Comparison of ENCODE assay signal across 7 cellular contexts in the genomic region with DNA sequence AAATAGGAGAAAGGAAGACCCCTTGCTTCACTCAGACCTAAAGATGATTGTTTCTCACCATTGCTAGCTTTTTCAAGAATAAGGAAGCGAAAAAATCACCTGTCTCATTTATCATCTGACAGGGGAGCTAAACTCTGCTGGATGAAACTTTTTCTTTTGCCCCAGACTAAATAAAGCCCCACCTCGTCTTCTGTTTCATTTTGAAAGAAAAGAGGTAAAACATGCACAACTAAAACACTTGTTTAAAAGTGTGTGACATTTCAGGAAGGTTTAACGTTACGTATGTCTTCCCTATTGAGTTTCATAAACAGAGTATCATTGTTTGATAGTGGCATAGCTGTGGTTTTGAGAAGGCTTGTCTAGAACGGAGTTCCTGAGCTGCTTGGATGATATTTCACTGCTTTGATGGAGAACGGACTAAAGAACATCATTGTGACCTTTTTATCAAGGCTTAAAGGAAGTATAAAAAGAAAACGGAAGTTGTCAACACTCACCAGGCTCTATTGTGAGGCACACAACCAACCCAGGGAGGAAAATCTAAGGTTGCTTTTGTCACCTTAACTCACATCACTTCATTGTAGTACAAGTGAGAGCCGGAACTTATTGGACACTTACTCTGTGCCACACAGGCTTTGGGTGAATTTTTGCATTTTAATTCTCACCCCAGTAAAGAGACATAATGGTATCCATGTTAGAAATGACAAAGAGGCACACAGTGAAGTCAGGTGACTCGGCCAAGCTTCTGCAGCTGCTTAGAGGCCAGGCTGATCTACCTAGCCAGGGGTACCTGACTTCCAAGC. TPM values are rescaled to one million over a fixed set of nuclear protein-coding genes. Genes with fewer than 3 reads are reported as not detected.
A peak's percentile ranks its signal among the peaks of the same experiment; 100 is the strongest.
DNase-seq lines count a peak whose midpoint lies in the region; ATAC-seq and TF ChIP-seq lines count a peak whose summit lies in the region.

No MANE protein-coding gene starts in this region.

- H3K27me3 Mint-ChIP-seq in T-helper 2 cell treated with Interferon-gamma antibody and Interleukin-4, amounts not matched to agents 5 μg/mL and 100 μg/mL, for 36 hours (ENCODE audit: low read depth) = no peaks in the 10 kb centered on the region

- H3K36me3 Mint-ChIP-seq in T-helper 2 cell treated with Interferon-gamma antibody and Interleukin-4, amounts not matched to agents 5 μg/mL and 100 μg/mL, for 36 hours (ENCODE audit: low read depth) = peaks cover 2% of the 10 kb centered on the region

- no peak for TF ChIP-seq RAD21 in neural cell (conservative IDR thresholded peaks at IDR 0.05)

- intact Hi-C loops in posterior cingulate gyrus (cut with DNase I) = no loop called here

- H3K9ac ChIP-seq in neural cell (ENCODE audit: low read length) = no peak overlapping the region

- no peaks in the 10 kb centered on the region for H3K79me2 ChIP-seq in neural cell (replicated peaks; ENCODE audit: insufficient read depth, low read length)

- H3K27me3 ChIP-seq in neural cell (ENCODE audit: insufficient read depth, low read depth, low read length) = no peaks in the 10 kb centered on the region

- H3K4me3 Mint-ChIP-seq in T-helper 2 cell treated with Interferon-gamma antibody and Interleukin-4, amounts not matched to agents 5 μg/mL and 100 μg/mL, for 36 hours = peak overlapping the region; percentile 69

- no peak for TF ChIP-seq EP300 in neural cell (conservative IDR thresholded peaks at IDR 0.05; ENCODE audit: poor library complexity, severe bottlenecking)

- H3K36me3 ChIP-seq in neural cell (ENCODE audit: insufficient read depth, low read length) = no peaks in the 10 kb centered on the region

- no peaks in the 10 kb centered on the region for H3K9me2 ChIP-seq in neural cell (ENCODE audit: insufficient read depth, low read length)

- no peak overlapping the region for H3K4me3 ChIP-seq in neural cell (ENCODE audit: low read length)

- peaks cover 5% of the 10 kb centered on the region for H3F3A ChIP-seq in neural cell (ENCODE audit: insufficient read depth, low read length, poor library complexity, severe bottlenecking)

- H2AFZ ChIP-seq in neural cell (ENCODE audit: low read depth, low read length) = no peak overlapping the region

- H3K27ac ChIP-seq in neural cell (ENCODE audit: low read length) = peak overlapping the region; percentile 78

- H3K4me2 ChIP-seq in neural cell (ENCODE audit: low read length) = no peak overlapping the region

- H4K20me1 ChIP-seq in neural cell (ENCODE audit: insufficient read depth) = no peaks in the 10 kb centered on the region

- H3K4me1 Mint-ChIP-seq in T-helper 2 cell treated with Interferon-gamma antibody and Interleukin-4, amounts not matched to agents 5 μg/mL and 100 μg/mL, for 36 hours (ENCODE audit: low read depth) = peaks cover 17% of the 10 kb centered on the region

- no peak for TF ChIP-seq CTCF in neural cell (IDR thresholded peaks at IDR 0.05; ENCODE audit: poor library complexity, severe bottlenecking)

- H3K27ac Mint-ChIP-seq in T-helper 2 cell treated with Interferon-gamma antibody and Interleukin-4, amounts not matched to agents 5 μg/mL and 100 μg/mL, for 36 hours = peak overlapping the region; percentile 86

- H3K9me3 ChIP-seq in neural cell (ENCODE audit: low read length) = no peaks in the 10 kb centered on the region

- ATAC-seq in GM18909 (IDR thresholded peaks at IDR 0.05; ENCODE audit: poor library complexity, unreplicated experiment) (peak; percentile 59), HG02571 (IDR thresholded peaks at IDR 0.05; ENCODE audit: unreplicated experiment) (peak; percentile 53), HG03039 (IDR thresholded peaks at IDR 0.05; ENCODE audit: unreplicated experiment) (no peak)

- H3K9me3 Mint-ChIP-seq in T-helper 2 cell treated with Interferon-gamma antibody and Interleukin-4, amounts not matched to agents 5 μg/mL and 100 μg/mL, for 36 hours = no peaks in the 10 kb centered on the region

- DNase-seq in T-helper 2 cell treated with Interferon-gamma antibody and Interleukin-4, amounts not matched to agents 5 μg/mL and 100 μg/mL, for 36 hours (ENCODE audit: low spot score) = no peak
- DNase-seq in OCI-M2 (lab: John Stamatoyannopoulos, UW; ENCODE audit: unreplicated experiment) = no peak
- no peak for DNase-seq in posterior cingulate gyrus

TF ChIP-seq in neural cell, 6 proteins besides CTCF, POLR2A, EP300 and RAD21:
- TF ChIP-seq, protein P1, sequence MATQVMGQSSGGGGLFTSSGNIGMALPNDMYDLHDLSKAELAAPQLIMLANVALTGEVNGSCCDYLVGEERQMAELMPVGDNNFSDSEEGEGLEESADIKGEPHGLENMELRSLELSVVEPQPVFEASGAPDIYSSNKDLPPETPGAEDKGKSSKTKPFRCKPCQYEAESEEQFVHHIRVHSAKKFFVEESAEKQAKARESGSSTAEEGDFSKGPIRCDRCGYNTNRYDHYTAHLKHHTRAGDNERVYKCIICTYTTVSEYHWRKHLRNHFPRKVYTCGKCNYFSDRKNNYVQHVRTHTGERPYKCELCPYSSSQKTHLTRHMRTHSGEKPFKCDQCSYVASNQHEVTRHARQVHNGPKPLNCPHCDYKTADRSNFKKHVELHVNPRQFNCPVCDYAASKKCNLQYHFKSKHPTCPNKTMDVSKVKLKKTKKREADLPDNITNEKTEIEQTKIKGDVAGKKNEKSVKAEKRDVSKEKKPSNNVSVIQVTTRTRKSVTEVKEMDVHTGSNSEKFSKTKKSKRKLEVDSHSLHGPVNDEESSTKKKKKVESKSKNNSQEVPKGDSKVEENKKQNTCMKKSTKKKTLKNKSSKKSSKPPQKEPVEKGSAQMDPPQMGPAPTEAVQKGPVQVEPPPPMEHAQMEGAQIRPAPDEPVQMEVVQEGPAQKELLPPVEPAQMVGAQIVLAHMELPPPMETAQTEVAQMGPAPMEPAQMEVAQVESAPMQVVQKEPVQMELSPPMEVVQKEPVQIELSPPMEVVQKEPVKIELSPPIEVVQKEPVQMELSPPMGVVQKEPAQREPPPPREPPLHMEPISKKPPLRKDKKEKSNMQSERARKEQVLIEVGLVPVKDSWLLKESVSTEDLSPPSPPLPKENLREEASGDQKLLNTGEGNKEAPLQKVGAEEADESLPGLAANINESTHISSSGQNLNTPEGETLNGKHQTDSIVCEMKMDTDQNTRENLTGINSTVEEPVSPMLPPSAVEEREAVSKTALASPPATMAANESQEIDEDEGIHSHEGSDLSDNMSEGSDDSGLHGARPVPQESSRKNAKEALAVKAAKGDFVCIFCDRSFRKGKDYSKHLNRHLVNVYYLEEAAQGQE (IDR thresholded peaks at IDR 0.05; ENCODE audit: borderline replicate concordance) = no peak
- TF ChIP-seq TAF1 (IDR thresholded peaks at IDR 0.05; ENCODE audit: low read depth) = no peak
TF ChIP-seq in neural cell: peak in this region for 0.

RNA-seq across cellular contexts. Expression of a gene that starts 29.5 kb away (rescaled TPM):
- polyA plus RNA-seq in neural cell = 4.6 and 6.0 TPM in 2 replicates
- polyA minus RNA-seq in neural cell = 39.4 and 52.6 TPM in 2 replicates
